In genomic region chr4:40856836-40857362, GRCh38 we compare ENCODE assay signal across 8 cellular contexts.
DNase-seq lines count a peak whose midpoint lies in the region; ATAC-seq, FAIRE-seq and TF ChIP-seq lines count a peak whose summit lies in the region.

No MANE protein-coding gene starts in this region.

- peak overlapping the region in 6 of 7 donors; percentile 28 to 88 (median 58) for H3K4me3 Mint-ChIP-seq in CD8-positive, alpha-beta memory T cell
- H3K4me3 Mint-ChIP-seq in astrocyte (ENCODE audit: unreplicated experiment): no peak overlapping the region

- no peaks in the 10 kb centered on the region for H3K36me3 Mint-ChIP-seq in CD8-positive, alpha-beta memory T cell
- H3K36me3 Mint-ChIP-seq in astrocyte (ENCODE audit: low read depth, unreplicated experiment): peaks cover 33% of the 10 kb centered on the region

- H3K4me3 ChIP-seq in CD8-positive, alpha-beta memory T cell (ENCODE audit: low read length): peak overlapping the region; percentile 32
- H3K4me3 ChIP-seq in astrocyte (ENCODE audit: insufficient read depth, low read depth, low read length) (peak overlapping the region; percentile 58), iPS-11a (ENCODE audit: low read depth, low read length) (peak overlapping the region; percentile 79), skeletal muscle tissue (ENCODE audit: low read length in 3 of 3) (peak overlapping the region; percentile 51 to 76 (median 70))

- H3K4me1 Mint-ChIP-seq in CD8-positive, alpha-beta memory T cell: peaks cover 6 to 17% (median 14%) of the 10 kb centered on the region in 3 donors
- H3K4me1 Mint-ChIP-seq in astrocyte (ENCODE audit: low read depth, unreplicated experiment): peaks cover 2% of the 10 kb centered on the region

- peak overlapping the region; percentile 64 for H2AFZ ChIP-seq in astrocyte (ENCODE audit: low read depth, low read length)

- H3K4me2 ChIP-seq in astrocyte (ENCODE audit: low read length): peak overlapping the region; percentile 95

- H3K27me3 ChIP-seq in CD8-positive, alpha-beta memory T cell (ENCODE audit: insufficient read depth, low read length, poor library complexity, severe bottlenecking): peaks cover 8% of the 10 kb centered on the region
- no peaks in the 10 kb centered on the region for H3K27me3 ChIP-seq in astrocyte (ENCODE audit: insufficient read depth, low read length)
- no peaks in the 10 kb centered on the region for H3K27me3 ChIP-seq in skeletal muscle tissue (ENCODE audit: control insufficient read depth in 3 of 3, insufficient read depth in 3 of 3, low read length in 3 of 3)

- peaks cover 35% of the 10 kb centered on the region for H4K20me1 ChIP-seq in astrocyte (ENCODE audit: insufficient read depth, low read length)

- no peaks in the 10 kb centered on the region for H3K36me3 ChIP-seq in CD8-positive, alpha-beta memory T cell (ENCODE audit: insufficient read depth, low read length)
- H3K36me3 ChIP-seq in astrocyte (ENCODE audit: insufficient read depth, low read length) (no peaks in the 10 kb centered on the region), skeletal muscle tissue (ENCODE audit: control insufficient read depth in 3 of 3, insufficient read depth in 3 of 3, low read length in 3 of 3) (no peaks in the 10 kb centered on the region)

- POLR2A ChIA-PET in CD8-positive, alpha-beta memory T cell (lab: Charles Lee): no interaction called here

- no peaks in the 10 kb centered on the region for H3K9me3 ChIP-seq in CD8-positive, alpha-beta memory T cell (ENCODE audit: low read length)
- no peaks in the 10 kb centered on the region for H3K9me3 ChIP-seq in astrocyte (ENCODE audit: insufficient read depth, low read depth, low read length)
- no peaks in the 10 kb centered on the region for H3K9me3 ChIP-seq in skeletal muscle tissue (ENCODE audit: control insufficient read depth in 3 of 3, low read length in 3 of 3)

- FAIRE-seq in HTR-8/SVneo (lab: Jason Lieb, UNC) (no peak), astrocyte (lab: Jason Lieb, UNC) (no peak)

- no peaks in the 10 kb centered on the region for H3K79me2 ChIP-seq in astrocyte (ENCODE audit: insufficient read depth, low read length)

- H3K27ac ChIP-seq in CD8-positive, alpha-beta memory T cell (ENCODE audit: low read depth, low read length): no peak overlapping the region
- H3K27ac ChIP-seq in astrocyte (ENCODE audit: low read depth, low read length) (no peak overlapping the region), skeletal muscle tissue (ENCODE audit: low read depth, low read length) (no peak overlapping the region)

- peak in 1 of 5 donors; percentile 39 for DNase-seq in CD8-positive, alpha-beta memory T cell
- DNase-seq in HTR-8/SVneo (ENCODE audit: insufficient read length, low spot score) (peak; percentile 42), SK-N-DZ (ENCODE audit: low spot score) (peak; percentile 82), astrocyte (ENCODE audit: low read depth) (peak; percentile 42), 8988T (no peak)

- peaks cover 29 to 71% of the 10 kb centered on the region in 2 donors for H3K27me3 Mint-ChIP-seq in CD8-positive, alpha-beta memory T cell
- no peaks in the 10 kb centered on the region for H3K27me3 Mint-ChIP-seq in astrocyte (ENCODE audit: low read depth, unreplicated experiment)

- H3K9ac ChIP-seq in astrocyte (ENCODE audit: low read length) (peak overlapping the region; percentile 56), skeletal muscle tissue (ENCODE audit: low read depth in 1 of 3, low read length in 3 of 3) (peak overlapping the region in 2 of 3 donors; percentile 66 to 67)

- no peak overlapping the region for H3K27ac Mint-ChIP-seq in CD8-positive, alpha-beta memory T cell
- no peak overlapping the region for H3K27ac Mint-ChIP-seq in astrocyte (ENCODE audit: unreplicated experiment)

- H3K9me3 Mint-ChIP-seq in CD8-positive, alpha-beta memory T cell: peaks cover 0 to 2% (median 0%) of the 10 kb centered on the region in 5 donors
- H3K9me3 Mint-ChIP-seq in astrocyte (ENCODE audit: unreplicated experiment): peaks cover 2% of the 10 kb centered on the region

- peak; percentile 42 for ATAC-seq in GM19468 (IDR thresholded peaks at IDR 0.05; ENCODE audit: extremely low read depth, unreplicated experiment)

- CTCF ChIA-PET in CD8-positive, alpha-beta memory T cell (lab: Charles Lee): no interaction called here

- no peak for TF ChIP-seq CTCF in astrocyte (IDR thresholded peaks at IDR 0.05; ENCODE audit: insufficient read depth, low read depth, low read length)

- H3K4me1 ChIP-seq in CD8-positive, alpha-beta memory T cell (ENCODE audit: insufficient read depth, low read length): peaks cover 5% of the 10 kb centered on the region
- H3K4me1 ChIP-seq in astrocyte (ENCODE audit: insufficient read depth, low read length): peaks cover 5% of the 10 kb centered on the region
- peaks cover 3 to 6% (median 5%) of the 10 kb centered on the region in 3 donors for H3K4me1 ChIP-seq in skeletal muscle tissue (ENCODE audit: control insufficient read depth in 3 of 3, insufficient read depth in 3 of 3, low read length in 3 of 3)
